Comparison of ENCODE assay signal across 8 cellular contexts in genomic region chr18:21111351-21112139, GRCh38. TPM values are rescaled to one million over a fixed set of nuclear protein-coding genes. Genes with fewer than 3 reads are reported as not detected.
DNase-seq lines count a peak whose midpoint lies in the region; ATAC-seq and TF ChIP-seq lines count a peak whose summit lies in the region.

Gene ROCK1, minus strand, starts transcription at chr18:21111813. Its CDS starts 903 bp downstream, at chr18:21110910.

- intact Hi-C loops in natural killer cell (cut with micrococcal nuclease): loop anchor here (5.0 kb wide), 1 partner anchor 64 kb away; no protein-coding TSS in a partner anchor

- H3K18ac ChIP-seq in H9 (ENCODE audit: insufficient read length, low read depth, low read length): peak within 1 kb of the TSS; percentile 91

- peak within 1 kb of the TSS; percentile 98 for H3K14ac ChIP-seq in H9 (ENCODE audit: insufficient read depth, low read length)

- H4K5ac ChIP-seq in H9 (ENCODE audit: insufficient read length, low read depth, low read length): no peak within 1 kb of the TSS

- no peak within 1 kb of the TSS for H3K23ac ChIP-seq in H9 (ENCODE audit: insufficient read length, low read depth, low read length)

- H3K4me2 ChIP-seq in H9 (ENCODE audit: insufficient read depth, insufficient read length, low read length): peak within 1 kb of the TSS; percentile 86

- no peak within 1 kb of the TSS for H2BK15ac ChIP-seq in H9 (ENCODE audit: low read depth, low read length)

- H2BK20ac ChIP-seq in H9 (ENCODE audit: low read depth, low read length, poor library complexity, severe bottlenecking): no peak within 1 kb of the TSS

- peaks cover 22% of the 10 kb centered on the region; the same call in 1 of the 2 replicates for H3K79me2 ChIP-seq in H9 (ENCODE audit: insufficient read depth, low read length)

- no peak within 1 kb of the TSS for H4K8ac ChIP-seq in H9 (replicated peaks; ENCODE audit: insufficient read length, low read depth, low read length)

- H3K4me1 Mint-ChIP-seq in H9 (peaks cover 18 to 19% of the 10 kb centered on the region in 2 experiments), natural killer cell (peaks cover 11 to 16% of the 10 kb centered on the region in 2 donors)

- H2AFZ ChIP-seq in H9 (ENCODE audit: low read length): peak within 1 kb of the TSS; percentile 97

- H3K9me3 ChIP-seq in ES-I3 (ENCODE audit: control insufficient read depth, insufficient read depth, low read length) (no peaks in the 10 kb centered on the region), H9 (ENCODE audit: control insufficient read depth, low read depth, low read length) (no peaks in the 10 kb centered on the region)

- H3K9me3 Mint-ChIP-seq in H9: peaks cover 3% of the 10 kb centered on the region in 2 experiments; a peak in 2 of 5 replicates
- H3K9me3 Mint-ChIP-seq in natural killer cell: no peaks in the 10 kb centered on the region

- H3K4me3 Mint-ChIP-seq in H9: no peak within 1 kb of the TSS; a peak in 5 of 5 replicates
- H3K4me3 Mint-ChIP-seq in natural killer cell: no peak within 1 kb of the TSS

- H3K27ac Mint-ChIP-seq in H9: peak within 1 kb of the TSS; percentile 89 to 97 (median 93)
- H3K27ac Mint-ChIP-seq in natural killer cell: peak within 1 kb of the TSS; percentile 93

- H2BK12ac ChIP-seq in H9 (ENCODE audit: insufficient read length, low read depth, low read length): peak within 1 kb of the TSS; percentile 15

- TF ChIP-seq POLR2A in Raji (IDR thresholded peaks at IDR 0.05; ENCODE audit: insufficient read depth, low read depth, low read length): peak; percentile 69

- H3K36me3 ChIP-seq in ES-I3 (ENCODE audit: insufficient read depth, low read length): no peaks in the 10 kb centered on the region

- H3K23me2 ChIP-seq in H9 (ENCODE audit: insufficient read length, low read depth, low read length, poor library complexity, severe bottlenecking): peaks cover 8% of the 10 kb centered on the region

- H3K9ac ChIP-seq in ES-I3 (ENCODE audit: low read depth, low read length) (peak within 1 kb of the TSS; percentile 100), H9 (ENCODE audit: extremely low read depth, insufficient read length, low read length) (peak within 1 kb of the TSS; percentile 94)

- WGBS in H9 (ENCODE audit: extremely low coverage, insufficient read length, low lambda C conversion rate): no CpG with 5 or more reads among the region's 80 CpGs

- no peak within 1 kb of the TSS for H4K91ac ChIP-seq in H9 (ENCODE audit: insufficient read length, low read depth, low read length)

- H2BK120ac ChIP-seq in H9 (ENCODE audit: low read depth, low read length, poor library complexity, severe bottlenecking): no peak within 1 kb of the TSS

- no peak within 1 kb of the TSS for H3K56ac ChIP-seq in H9 (ENCODE audit: insufficient read length, low read depth, low read length)

- H3K27me3 ChIP-seq in H9 (ENCODE audit: insufficient read depth, low read length): no peaks in the 10 kb centered on the region

- H3K79me1 ChIP-seq in H9 (ENCODE audit: insufficient read depth, low read depth, low read length, poor library complexity, severe bottlenecking): no peaks in the 10 kb centered on the region

- peak within 1 kb of the TSS; percentile 37 for H3K27ac ChIP-seq in H9 (ENCODE audit: insufficient read length, low read depth, low read length)

- peak; percentile 82 to 96 (median 85) for ATAC-seq in natural killer cell

- H3K27me3 Mint-ChIP-seq in H9 (ENCODE audit: low read depth) (peaks cover 18% of the 10 kb centered on the region), natural killer cell (ENCODE audit: low read depth in 2 of 2) (no peaks in the 10 kb centered on the region)

- H3K36me3 Mint-ChIP-seq in H9 (ENCODE audit: insufficient read depth in 1 of 3, low read depth in 3 of 3) (no peaks in the 10 kb centered on the region; a peak in 1 of 7 replicates), natural killer cell (no peaks in the 10 kb centered on the region)

- DNase-seq in H9 (peak; percentile 99), M059J (ENCODE audit: low read depth) (peak; percentile 95), fibroblast of peridontal ligament (ENCODE audit: extremely low read depth) (peak; percentile 94), natural killer cell (peak; percentile 96)
- DNase-seq in activated T-helper 9 cell treated with anti-CD3 and anti-CD28 coated beads, Interleukin-2, amount 50 U/mL, for 16 hours (ENCODE audit: low read depth): peak; percentile 99
- peak; percentile 96 to 99 (median 98) for DNase-seq in stimulated activated naive CD4-positive, alpha-beta T cell (lab: John Stamatoyannopoulos, UW)

- H3K4ac ChIP-seq in H9 (ENCODE audit: low read depth, low read length): no peak within 1 kb of the TSS

- H4K20me1 ChIP-seq in H9 (ENCODE audit: control insufficient read depth, insufficient read depth, insufficient read length): no peaks in the 10 kb centered on the region

- H3T11ph ChIP-seq in H9 (ENCODE audit: low read length): no peak within 1 kb of the TSS

- H3K4me1 ChIP-seq in ES-I3 (ENCODE audit: insufficient read depth, low read length) (peaks cover 6% of the 10 kb centered on the region), H9 (ENCODE audit: insufficient read depth, low read length) (peaks cover 3% of the 10 kb centered on the region; the same call in 1 of the 2 replicates)

- no peak within 1 kb of the TSS for H2AK5ac ChIP-seq in H9 (ENCODE audit: insufficient read length, low read length)

- no peak for TF ChIP-seq CTCF in H9 (conservative IDR thresholded peaks at IDR 0.05)
- TF ChIP-seq CTCF in natural killer cell (IDR thresholded peaks at IDR 0.05): no peak

- H2BK5ac ChIP-seq in H9 (ENCODE audit: insufficient read length, low read length): no peak within 1 kb of the TSS

RNA-seq across cellular contexts. Expression of gene ROCK1, which starts in this region (rescaled TPM):
- 37.6 and 38.2 TPM in 2 replicates for total RNA-seq in H9 (2021)
- total RNA-seq in M059J (2014; rRNA removed; shearing (Covaris generic)): 6.3 and 8.9 TPM in 2 replicates
- 100 to 1,000 TPM; 139 to 152 (median 149) TPM for total RNA-seq in natural killer cell

Comparison
In these comparisons a context has a peak if more than half of its experiments do, and no peak if none do; other contexts are left out.
1. Peak in every context shown above with its lines: DNase-seq, ATAC-seq and H3K27ac ChIP-seq.